ENCODE assay signal across 13 cellular contexts in genomic region chr7:132381742-132382472, GRCh38.
DNase-seq lines count a peak whose midpoint lies in the region; ATAC-seq and TF ChIP-seq lines count a peak whose summit lies in the region.
"Had no signal": no experiment of that assay in that cellular context is flagged by ENCODE, and none has a peak within 500 bp of the region (broad histone marks: within the 10 kb centered on the region; RNA-seq: fewer than 3 reads in every experiment).

No MANE protein-coding gene starts in this region.

- ATAC-seq in GM19324 (IDR thresholded peaks at IDR 0.05; ENCODE audit: low FRiP score, unreplicated experiment): no peak
- ATAC-seq: right cardiac atrium; stimulated activated naive CD8-positive, alpha-beta T cell treated with anti-CD3 and anti-CD28 coated beads, Interleukin-15, Interleukin-2, amounts not matched to agents 100 U/mL and 50 U/mL, for 24 hours had no signal

- H3K27ac Mint-ChIP-seq in neural crest cell (ENCODE audit: unreplicated experiment): no peak overlapping the region
- H3K27ac Mint-ChIP-seq: T-helper 2 cell treated with Interferon-gamma antibody and Interleukin-4, amounts not matched to agents 5 μg/mL and 100 μg/mL, for 36 hours had no signal

- peak; percentile 23 for DNase-seq in DMS53 treated with DMSO at 0.1 percent for 48 hours (lab: John Stamatoyannopoulos, UW; ENCODE audit: unreplicated experiment)
- peak; percentile 73 for DNase-seq in NCI-H345 (lab: John Stamatoyannopoulos, UW)
- peak; percentile 19 for DNase-seq in dermis blood vessel endothelial cell
- no peak for DNase-seq in neural crest cell (ENCODE audit: low read depth, low spot score)
- no peak for DNase-seq in stimulated activated CD8-positive, alpha-beta memory T cell treated with anti-CD3 and anti-CD28 coated beads, Interleukin-4, amount 100 ng/mL, for 48 hours
- no peak for DNase-seq in NCI-H82 treated with DMSO at 0.1 percent for 48 hours (lab: John Stamatoyannopoulos, UW; ENCODE audit: unreplicated experiment)
- DNase-seq in hepatic stellate cell (ENCODE audit: low spot score): no peak
- DNase-seq: NCI-H1930; Peyer's patch; right cardiac atrium; stimulated activated naive CD8-positive, alpha-beta T cell treated with anti-CD3 and anti-CD28 coated beads, Interleukin-15, Interleukin-2, amounts not matched to agents 100 U/mL and 50 U/mL, for 24 hours had no signal

- peak overlapping the region; percentile 0 for H3K4me3 Mint-ChIP-seq in neural crest cell
- H3K4me3 Mint-ChIP-seq: T-helper 2 cell treated with Interferon-gamma antibody and Interleukin-4, amounts not matched to agents 5 μg/mL and 100 μg/mL, for 36 hours had no signal

- peaks cover 4% of the 10 kb centered on the region for H3K27me3 Mint-ChIP-seq in neural crest cell (ENCODE audit: low read depth)

- H3K4me1 Mint-ChIP-seq in neural crest cell: peaks cover 22% of the 10 kb centered on the region

- no peaks in the 10 kb centered on the region for H3K9me3 Mint-ChIP-seq in neural crest cell
- H3K9me3 Mint-ChIP-seq: T-helper 2 cell treated with Interferon-gamma antibody and Interleukin-4, amounts not matched to agents 5 μg/mL and 100 μg/mL, for 36 hours had no signal

- no peaks in the 10 kb centered on the region for H3K36me3 Mint-ChIP-seq in neural crest cell (ENCODE audit: low read depth)

- no peak for TF ChIP-seq CTCF in neural crest cell (conservative IDR thresholded peaks at IDR 0.05)

Comparison
In these comparisons a context has a peak if more than half of its experiments do, and no peak if none do; other contexts are left out.
1. DNase-seq: peak in DMS53 treated with DMSO at 0.1 percent for 48 hours (single experiment), NCI-H345 (single experiment) and dermis blood vessel endothelial cell (single experiment); none in neural crest cell (single experiment), stimulated activated CD8-positive, alpha-beta memory T cell treated with anti-CD3 and anti-CD28 coated beads, Interleukin-4, amount 100 ng/mL, for 48 hours (single experiment), NCI-H82 treated with DMSO at 0.1 percent for 48 hours (single experiment) and hepatic stellate cell (single experiment).